10 cellular contexts compared by ENCODE assay signal in genomic region chr19:39808688-39809087, GRCh38. TPM values are rescaled to one million over a fixed set of nuclear protein-coding genes. Genes with fewer than 3 reads are reported as not detected.
"Had no signal": no experiment of that assay in that cellular context is flagged by ENCODE, and none has a peak within 500 bp of the region (broad histone marks: within the 10 kb centered on the region; RNA-seq: fewer than 3 reads in every experiment).

No MANE protein-coding gene starts in this region.

RNA-seq across cellular contexts. Expression of gene LEUTX, which starts 30.0 kb away (rescaled TPM):
- total RNA-seq: NCI-H460; PC-3; Peyer's patch; Right ventricle myocardium inferior; RPMI7951; SJCRH30; SK-MEL-5; T-cell; T-helper 1 cell treated with Interleukin-12 subunit alpha and Interleukin-12 subunit beta and Interleukin-4 antibody, amounts not matched to agents 30 ng/mL and 1 ng/mL, for 36 hours; T-helper 17 cell had no signal
